21 cellular contexts compared by ENCODE assay signal in the genomic region with DNA sequence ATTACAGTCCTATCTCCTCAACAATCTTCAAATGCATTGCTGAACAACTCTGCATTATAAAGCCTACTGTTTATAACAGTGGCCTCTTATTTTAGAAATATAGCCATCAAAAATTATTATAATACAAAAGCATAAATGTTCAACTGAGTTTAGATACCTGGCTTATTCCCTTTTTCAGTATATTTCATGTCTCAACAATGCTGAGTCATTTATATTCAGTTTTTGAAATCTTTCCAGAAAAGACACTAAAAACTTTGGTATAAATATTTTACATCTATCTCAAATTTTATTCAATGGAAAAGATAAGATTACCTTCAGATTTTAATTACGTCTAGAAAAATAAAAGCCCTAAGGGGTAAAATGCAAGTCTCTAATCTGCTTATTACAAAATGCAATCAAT. TPM values are rescaled to one million over a fixed set of nuclear protein-coding genes. Genes with fewer than 3 reads are reported as not detected.
DNase-seq lines count a peak whose midpoint lies in the region; ATAC-seq, FAIRE-seq and TF ChIP-seq lines count a peak whose summit lies in the region.
"Had no signal": no experiment of that assay in that cellular context is flagged by ENCODE, and none has a peak within 500 bp of the region (broad histone marks: within the 10 kb centered on the region; RNA-seq: fewer than 3 reads in every experiment).

No MANE protein-coding gene starts in this region.

- BruUV-seq in Panc1 (replicated peaks; lab: Mats Ljungman, UMichigan): no TSS peak

- intact Hi-C loops in Panc1 (cut with micrococcal nuclease; ENCODE audit: unreplicated experiment): no loop called here

- DNase-seq in Panc1 (ENCODE audit: low read depth, low spot score) (no peak), germinal center (ENCODE audit: low spot score) (no peak), NCI-H2227 (lab: John Stamatoyannopoulos, UW; ENCODE audit: unreplicated experiment) (no peak)
- no peak for DNase-seq in stimulated activated naive CD4-positive, alpha-beta T cell (lab: John Stamatoyannopoulos, UW)
- DNase-seq: activated CD4-positive, CD25-positive, alpha-beta regulatory T cell; activated CD8-positive, alpha-beta T cell treated with anti-CD3 and anti-CD28 coated beads, Interleukin-2, amount 10 ng/mL, durations not matched to agents 7 days and 5 days; hippocampal formation; kidney; NCI-H1694; NCI-H226; SJCRH30 had no signal

- FAIRE-seq in endometrium (lab: Jason Lieb, UNC): peak; percentile 68
- FAIRE-seq: GM18507 had no signal

- TF ChIP-seq CTCF in Panc1 (IDR thresholded peaks at IDR 0.05): no peak

- CTCF ChIA-PET in Panc1 (lab: Charles Lee): no interaction called here

- no peaks in the 10 kb centered on the region for H3K9me3 ChIP-seq in Panc1 (ENCODE audit: control insufficient read depth, insufficient read depth, low read depth, low read length)
- H3K9me3 ChIP-seq in muscle layer of duodenum (ENCODE audit: control insufficient read depth in 1 of 2, low read length in 2 of 2): no peaks in the 10 kb centered on the region
- H3K9me3 ChIP-seq: SJCRH30, thoracic aorta had no signal

- H3K4me3 ChIP-seq in ACC112 (ENCODE audit: low read depth, low read length) (peak overlapping the region; percentile 21), Panc1 (ENCODE audit: low read depth in 2 of 2, low read length in 2 of 2) (no peak overlapping the region), muscle layer of duodenum (ENCODE audit: low read depth in 1 of 2, low read length in 2 of 2) (no peak overlapping the region)
- H3K4me3 ChIP-seq: GM23338, neural progenitor cell, SJCRH30, thoracic aorta had no signal

- ATAC-seq in Panc1 (no peak), GM18858 (IDR thresholded peaks at IDR 0.05; ENCODE audit: unreplicated experiment) (no peak)
- ATAC-seq: activated CD8-positive, alpha-beta T cell treated with anti-CD3 and anti-CD28 coated beads, Interleukin-2, amount 10 ng/mL, durations not matched to agents 7 days and 5 days; activated naive CD4-positive, alpha-beta T cell treated with anti-CD3 and anti-CD28 coated beads, Interleukin-2, amount 50 U/mL, for 72 hours; esophagus mucosa; GM23338 had no signal

- peaks cover 61% of the 10 kb centered on the region for H3K4me1 ChIP-seq in ACC112 (ENCODE audit: control insufficient read depth, insufficient read depth, low read length, unreplicated experiment)
- peaks cover 27% of the 10 kb centered on the region for H3K4me1 ChIP-seq in Panc1 (ENCODE audit: control insufficient read depth, insufficient read depth, low read length)
- peaks cover 8 to 13% of the 10 kb centered on the region in 2 donors for H3K4me1 ChIP-seq in muscle layer of duodenum (ENCODE audit: control insufficient read depth in 1 of 2, insufficient read depth in 2 of 2, low read length in 2 of 2)
- H3K4me1 ChIP-seq: SJCRH30 had no signal

- H2AFZ ChIP-seq in ACC112 (ENCODE audit: low read length, unreplicated experiment): no peak overlapping the region
- H2AFZ ChIP-seq: GM23338, neural progenitor cell had no signal

- H3K79me2 ChIP-seq in ACC112 (ENCODE audit: control insufficient read depth, insufficient read depth, low read length, unreplicated experiment): peaks cover 42% of the 10 kb centered on the region

- no peaks in the 10 kb centered on the region for H3K27me3 ChIP-seq in ACC112 (ENCODE audit: insufficient read depth, low read length)
- no peaks in the 10 kb centered on the region for H3K27me3 ChIP-seq in Panc1 (ENCODE audit: control insufficient read depth, insufficient read depth, low read length)
- no peaks in the 10 kb centered on the region for H3K27me3 ChIP-seq in muscle layer of duodenum (ENCODE audit: low read depth, low read length)
- H3K27me3 ChIP-seq: neural progenitor cell, SJCRH30 had no signal

- H3K27ac ChIP-seq in ACC112 (ENCODE audit: low read depth, low read length) (peak overlapping the region; percentile 99), Panc1 (ENCODE audit: low read length) (peak overlapping the region; percentile 88; the same call in 1 of the 2 replicates), muscle layer of duodenum (ENCODE audit: low read length) (peak overlapping the region; percentile 21)
- H3K27ac ChIP-seq: neural progenitor cell, SJCRH30 had no signal

- in situ Hi-C loops in Panc1 (cut with HindIII; ENCODE audit: low pct_unique_long_range_greater_than_20kb, low sequenced_read_pairs): no loop called here

- POLR2A ChIA-PET in Panc1 (lab: Charles Lee): no interaction called here

- H3K36me3 ChIP-seq in ACC112 (ENCODE audit: insufficient read depth, low read length) (peaks cover 15% of the 10 kb centered on the region; the same call in 1 of the 2 replicates), Panc1 (ENCODE audit: control insufficient read depth, insufficient read depth, low read length) (no peaks in the 10 kb centered on the region), muscle layer of duodenum (ENCODE audit: control insufficient read depth in 1 of 2, insufficient read depth in 2 of 2, low read length in 2 of 2) (no peaks in the 10 kb centered on the region)
- H3K36me3 ChIP-seq: neural progenitor cell, SJCRH30, thoracic aorta had no signal

RNA-seq across cellular contexts. Expression of gene LURAP1L, which starts 37.9 kb away (rescaled TPM):
- 6.8 TPM for total RNA-seq in Panc1 (2021; ENCODE audit: unreplicated experiment)
- 4.3 TPM for polyA plus RNA-seq in Panc1 (2012; ENCODE audit: insufficient read length)
- total RNA-seq: activated CD8-positive, alpha-beta T cell treated with anti-CD3 and anti-CD28 coated beads, Interleukin-2, amount 10 ng/mL, durations not matched to agents 7 days and 5 days; activated naive CD4-positive, alpha-beta T cell treated with anti-CD3 and anti-CD28 coated beads, Interleukin-2, amount 50 U/mL, for 72 hours had no signal

Comparison
In these comparisons a context has a peak if more than half of its experiments do, and no peak if none do; other contexts are left out.
1. H3K27ac ChIP-seq: peak in every context shown above with its lines; median percentile 99 in ACC112; 88 in Panc1; 21 in muscle layer of duodenum.